11 cellular contexts compared by ENCODE assay signal in the genomic region with DNA sequence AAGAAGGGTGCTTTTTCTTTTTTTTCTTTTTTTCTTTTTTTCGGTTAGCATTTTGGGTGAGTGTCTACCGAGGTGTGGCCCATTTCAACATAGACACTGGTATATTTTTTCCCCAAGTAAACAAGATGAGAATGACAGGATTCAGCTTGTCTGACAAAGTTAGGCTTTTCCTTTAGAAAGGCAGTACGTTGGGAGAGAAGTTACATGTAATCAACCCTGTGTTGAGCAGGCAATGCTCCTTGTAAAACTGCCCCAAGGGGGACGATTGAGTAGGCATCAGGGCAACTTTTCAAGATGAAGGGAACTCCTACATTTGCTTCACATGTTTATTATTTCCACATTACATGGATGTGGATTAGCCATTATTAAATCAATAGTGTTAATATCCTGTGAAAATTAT. TPM values are rescaled to one million over a fixed set of nuclear protein-coding genes. Genes with fewer than 3 reads are reported as not detected.
A peak's percentile ranks its signal among the peaks of the same experiment; 100 is the strongest.
DNase-seq lines count a peak whose midpoint lies in the region; ATAC-seq and TF ChIP-seq lines count a peak whose summit lies in the region.
"Had no signal": no experiment of that assay in that cellular context is flagged by ENCODE, and none has a peak within 500 bp of the region (broad histone marks: within the 10 kb centered on the region; RNA-seq: fewer than 3 reads in every experiment).

No MANE protein-coding gene starts in this region.

- ATAC-seq in GM19351 (IDR thresholded peaks at IDR 0.05; ENCODE audit: unreplicated experiment), result no peak

- H3K4me3 Mint-ChIP-seq in nephron, result peak overlapping the region in 2 of 3 experiments; percentile 71 to 84

- no peaks in the 10 kb centered on the region for H3K9me3 ChIP-seq in left ventricle myocardium inferior (replicated peaks)
- no peaks in the 10 kb centered on the region for H3K9me3 ChIP-seq in endocrine pancreas (ENCODE audit: control insufficient read depth, low read length)
- H3K9me3 ChIP-seq: BLaER1 had no signal

- TF ChIP-seq CTCF in left ventricle myocardium inferior (IDR thresholded peaks at IDR 0.05; ENCODE audit: borderline replicate concordance) (no peak), nephron (IDR thresholded peaks at IDR 0.05; ENCODE audit: unreplicated experiment in 3 of 3) (no peak)

- H3K9me3 Mint-ChIP-seq in nephron, result no peaks in the 10 kb centered on the region

- peak overlapping the region; percentile 71 for H3K4me3 ChIP-seq in left ventricle myocardium inferior
- peak overlapping the region; percentile 50 for H3K4me3 ChIP-seq in endocrine pancreas (ENCODE audit: control insufficient read depth, insufficient read depth, low read length)
- H3K4me3 ChIP-seq: BLaER1 had no signal

- H3K27ac Mint-ChIP-seq in nephron, result peak overlapping the region; percentile 66 to 99 (median 97)

- H3K36me3 ChIP-seq in left ventricle myocardium inferior, result no peaks in the 10 kb centered on the region
- H3K36me3 ChIP-seq in endocrine pancreas (ENCODE audit: control insufficient read depth, insufficient read depth, low read length), result no peaks in the 10 kb centered on the region
- H3K36me3 ChIP-seq: BLaER1 had no signal

- no peaks in the 10 kb centered on the region for H3K27me3 ChIP-seq in left ventricle myocardium inferior (ENCODE audit: low read depth)
- H3K27me3 ChIP-seq in endocrine pancreas (ENCODE audit: control insufficient read depth, insufficient read depth, low read length), result no peaks in the 10 kb centered on the region
- H3K27me3 ChIP-seq: BLaER1 had no signal

- peaks cover 99% of the 10 kb centered on the region for H3K4me1 Mint-ChIP-seq in nephron

- H3K9ac ChIP-seq in endocrine pancreas (ENCODE audit: control insufficient read depth, insufficient read depth, low read length), result no peak overlapping the region
- H3K9ac ChIP-seq: BLaER1 had no signal

- DNase-seq in left ventricle myocardium inferior (no peak), cardiac septum (ENCODE audit: low spot score) (no peak), OCI-M1 (lab: John Stamatoyannopoulos, UW) (no peak), activated gamma-delta T cell (lab: John Stamatoyannopoulos, UW) (no peak), NCI-H2227 treated with DMSO at 0.1 percent for 48 hours (lab: John Stamatoyannopoulos, UW) (no peak)
- DNase-seq: activated naive CD4-positive, alpha-beta T cell; occipital lobe had no signal

- intact Hi-C loops in left ventricle myocardium inferior (cut with micrococcal nuclease), result no loop called here
- intact Hi-C loops in cardiac septum (cut with DNase I), result no loop called here

- H3K4me1 ChIP-seq in left ventricle myocardium inferior (peaks cover 67% of the 10 kb centered on the region), endocrine pancreas (ENCODE audit: control insufficient read depth, insufficient read depth, low read length) (no peaks in the 10 kb centered on the region)

- H3K36me3 Mint-ChIP-seq in nephron (ENCODE audit: low read depth), result no peaks in the 10 kb centered on the region

- H3K27me3 Mint-ChIP-seq in nephron (ENCODE audit: low read depth), result peaks cover 8% of the 10 kb centered on the region

- peak overlapping the region; percentile 94 for H3K27ac ChIP-seq in left ventricle myocardium inferior (replicated peaks)
- H3K27ac ChIP-seq: BLaER1 had no signal

RNA-seq across cellular contexts. Expression of a gene that starts 1.7 kb away (rescaled TPM):
- total RNA-seq in left ventricle myocardium inferior (90.5 TPM), cardiac septum (118 TPM)
